Comparison of ENCODE assay signal across 18 cellular contexts in the genomic region with DNA sequence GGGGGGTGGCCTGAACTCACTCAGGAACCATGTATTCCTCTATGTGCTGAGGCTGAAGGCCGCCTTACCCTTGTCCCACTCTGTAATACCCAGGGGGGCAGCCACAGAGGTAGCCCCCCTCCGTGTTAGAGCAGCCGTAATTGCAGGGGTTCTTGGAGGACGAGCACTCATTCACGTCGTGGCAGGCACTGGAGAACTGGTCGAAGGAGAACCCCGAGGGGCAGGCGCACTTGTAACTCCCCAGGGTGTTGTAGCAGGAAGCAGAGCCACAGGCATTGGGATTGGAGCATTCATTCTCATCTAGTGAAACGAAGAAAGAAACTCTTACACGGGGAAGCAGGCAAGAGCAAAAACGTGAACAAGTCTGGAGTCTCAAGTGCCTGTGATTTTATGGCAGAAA.
DNase-seq lines count a peak whose midpoint lies in the region; ATAC-seq and TF ChIP-seq lines count a peak whose summit lies in the region.
"Had no signal": no experiment of that assay in that cellular context is flagged by ENCODE, and none has a peak within 500 bp of the region (broad histone marks: within the 10 kb centered on the region; RNA-seq: fewer than 3 reads in every experiment).

No MANE protein-coding gene starts in this region.

- no peak overlapping the region for H3K4me3 ChIP-seq in breast epithelium

- H3K27me3 ChIP-seq in breast epithelium = no peaks in the 10 kb centered on the region

- peak overlapping the region; percentile 84 for H3K27ac Mint-ChIP-seq in MCF 10A (ENCODE audit: low read depth, unreplicated experiment)
- no peak overlapping the region for H3K27ac Mint-ChIP-seq in WTC11

- no TSS peak for BruUV-seq in MCF 10A (replicated peaks; lab: Mats Ljungman, UMichigan)

- DNase-seq in MCF 10A (ENCODE audit: unreplicated experiment) = no peak
- no peak for DNase-seq in breast epithelium (ENCODE audit: low spot score in 2 of 2)
- peak; percentile 34 for DNase-seq in COLO829 (ENCODE audit: low spot score)
- no peak for DNase-seq in WTC11 (ENCODE audit: low spot score)
- no peak for DNase-seq in sciatic nerve (ENCODE audit: low spot score)
- DNase-seq in NCI-H524 treated with DMSO at 0.1 percent for 48 hours (lab: John Stamatoyannopoulos, UW) = no peak
- DNase-seq: AML-193, EL, H7, KG1, NCI-H1092 treated with DMSO at 0.1 percent for 48 hours, NCI-H1436 treated with DMSO at 0.1 percent for 48 hours, NCI-H1930, NCI-H226, NCI-H510A treated with DMSO at 0.1 percent for 48 hours, NCI-H82 had no signal

- H3K36me3 Mint-ChIP-seq in MCF 10A (ENCODE audit: insufficient read depth, unreplicated experiment) = peaks cover 38% of the 10 kb centered on the region
- peaks cover 24% of the 10 kb centered on the region for H3K36me3 Mint-ChIP-seq in WTC11

- no peaks in the 10 kb centered on the region for H3K9me3 ChIP-seq in breast epithelium

- H3K4me1 Mint-ChIP-seq in MCF 10A (ENCODE audit: insufficient read depth, unreplicated experiment) = no peaks in the 10 kb centered on the region
- peaks cover 12% of the 10 kb centered on the region for H3K4me1 Mint-ChIP-seq in WTC11

- H3K27me3 Mint-ChIP-seq in MCF 10A (ENCODE audit: insufficient read depth, unreplicated experiment) (no peaks in the 10 kb centered on the region), WTC11 (ENCODE audit: low read depth) (no peaks in the 10 kb centered on the region)

- intact Hi-C loops in MCF 10A (cut with micrococcal nuclease) (no loop called here), breast epithelium (cut with DNase I; ENCODE audit: low total_unique reads) (no loop called here), sciatic nerve (cut with DNase I) (no loop called here)

- CTCF ChIA-PET in MCF 10A (lab: Yijun Ruan, JAX) = no interaction called here
- CTCF ChIA-PET in WTC11 (lab: Charles Lee) = no interaction called here

- TF ChIP-seq POLR2A in breast epithelium (IDR thresholded peaks at IDR 0.05) = no peak

- H3K9me3 Mint-ChIP-seq in MCF 10A (ENCODE audit: unreplicated experiment) = peaks cover 6% of the 10 kb centered on the region
- peaks cover 3% of the 10 kb centered on the region for H3K9me3 Mint-ChIP-seq in WTC11

- no peak for TF ChIP-seq CTCF in MCF 10A (IDR thresholded peaks at IDR 0.05; ENCODE audit: unreplicated experiment)
- TF ChIP-seq CTCF in breast epithelium (IDR thresholded peaks at IDR 0.05) = no peak
- TF ChIP-seq CTCF in WTC11 (IDR thresholded peaks at IDR 0.05) = no peak

- POLR2A ChIA-PET in MCF 10A (lab: Yijun Ruan, JAX) (no interaction called here), WTC11 (lab: Charles Lee) (no interaction called here)

- ATAC-seq in WTC11 (peak; percentile 28), sciatic nerve (peak; percentile 18), GM21390 (IDR thresholded peaks at IDR 0.05; ENCODE audit: unreplicated experiment) (no peak)

- H3K4me1 ChIP-seq in breast epithelium = no peaks in the 10 kb centered on the region

- no peak overlapping the region for H3K27ac ChIP-seq in breast epithelium
- H3K27ac ChIP-seq: HL-60 had no signal

- H3K36me3 ChIP-seq in breast epithelium = no peaks in the 10 kb centered on the region

- H3K4me3 Mint-ChIP-seq in MCF 10A (ENCODE audit: unreplicated experiment) (no peak overlapping the region), WTC11 (no peak overlapping the region)

TF ChIP-seq in WTC11, 78 proteins besides CTCF, POLR2A, EP300 and RAD21:
- TF ChIP-seq MYBL2 (CRISPR knock-in tag; IDR thresholded peaks at IDR 0.05) (no peak), EMX1 (CRISPR knock-in tag; IDR thresholded peaks at IDR 0.05) (no peak), ZNF317 (CRISPR knock-in tag; IDR thresholded peaks at IDR 0.05; ENCODE audit: borderline replicate concordance, low read depth) (no peak), CREM (CRISPR knock-in tag; IDR thresholded peaks at IDR 0.05) (no peak)
